In genomic region chr1:37153701-37154100, GRCh38 we compare ENCODE assay signal across 10 cellular contexts.
"Had no signal": no experiment of that assay in that cellular context is flagged by ENCODE, and none has a peak within 500 bp of the region (broad histone marks: within the 10 kb centered on the region; RNA-seq: fewer than 3 reads in every experiment).

No MANE protein-coding gene starts in this region.

- H3K27ac ChIP-seq: GM23248, HL-60 had no signal

- DNase-seq: GM23248, GOT3, H7, HFFc6, KBM-7 had no signal

- H3K27ac Mint-ChIP-seq: HFFc6, IgD-negative memory B cell had no signal

- H3K4me1 ChIP-seq: HAP-1 had no signal

- ATAC-seq: HCT116, HepG2 had no signal

- H3K36me3 ChIP-seq: HAP-1 had no signal

- H3K9me3 ChIP-seq: HAP-1 had no signal

- H3K4me3 ChIP-seq: GM23248, HAP-1 had no signal

- H3K4me3 Mint-ChIP-seq: HFFc6, IgD-negative memory B cell had no signal
